18 cellular contexts compared by ENCODE assay signal in the genomic region with DNA sequence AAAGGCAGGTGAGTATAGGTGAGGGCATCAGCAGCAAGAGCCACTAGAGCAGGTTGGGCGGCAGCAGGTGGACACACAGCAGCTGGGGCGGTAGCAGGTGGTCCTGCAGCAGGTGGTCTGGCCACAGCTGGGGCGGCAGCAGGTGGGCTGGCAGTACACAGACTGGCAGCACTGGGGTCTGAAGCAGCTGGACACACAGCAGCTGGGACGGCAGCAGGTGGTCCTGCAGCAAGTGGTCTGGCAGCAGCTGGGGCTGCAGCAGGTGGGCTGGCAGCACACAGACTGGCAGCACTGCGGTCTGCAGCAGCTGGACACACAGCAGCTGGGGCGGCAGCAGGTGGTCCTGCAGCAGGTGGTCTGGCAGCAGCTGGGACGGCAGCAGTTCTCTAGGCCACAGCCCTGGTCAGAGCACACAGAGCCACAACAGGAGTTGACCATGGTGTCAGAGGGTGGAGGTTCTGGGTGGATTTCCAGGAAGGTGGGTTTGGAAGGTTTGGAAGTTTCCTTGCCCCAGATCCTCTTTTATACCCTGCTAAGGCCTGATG. TPM values are rescaled to one million over a fixed set of nuclear protein-coding genes. Genes with fewer than 3 reads are reported as not detected.
DNase-seq lines count a peak whose midpoint lies in the region; ATAC-seq and TF ChIP-seq lines count a peak whose summit lies in the region.
"Had no signal": no experiment of that assay in that cellular context is flagged by ENCODE, and none has a peak within 500 bp of the region (broad histone marks: within the 10 kb centered on the region; RNA-seq: fewer than 3 reads in every experiment).

TSS of gene KRTAP4-2 (minus strand) at position 495 of the 545 bp plus-strand sequence. CDS start at position 438, 57 bp downstream.

- POLR2A ChIA-PET in WTC11 (lab: Charles Lee), result no interaction called here

- H3K27me3 Mint-ChIP-seq in WTC11 (ENCODE audit: low read depth), result no peaks in the 10 kb centered on the region; the same call in 1 of the 2 replicates
- peaks cover 3% of the 10 kb centered on the region for H3K27me3 Mint-ChIP-seq in activated T-helper 2 cell treated with anti-CD3 and anti-CD28 coated beads, Interferon-gamma antibody, Interleukin-2, Interleukin-4, amounts not matched to agents 10 μg/mL and 5 μg/mL and 100 μg/mL, durations not matched to agents 14 hours and 24 hours and 36 hours (ENCODE audit: low read depth)

- no peaks in the 10 kb centered on the region for H3K9me3 Mint-ChIP-seq in WTC11
- no peaks in the 10 kb centered on the region for H3K9me3 Mint-ChIP-seq in stimulated activated effector memory CD8-positive, alpha-beta T cell treated with anti-CD3 and anti-CD28 coated beads, Interleukin-12 subunit alpha, Interleukin-12 subunit beta, amount 100 ng/mL, for 72 hours
- H3K9me3 Mint-ChIP-seq in activated T-helper 2 cell treated with anti-CD3 and anti-CD28 coated beads, Interferon-gamma antibody, Interleukin-2, Interleukin-4, amounts not matched to agents 10 μg/mL and 5 μg/mL and 100 μg/mL, durations not matched to agents 14 hours and 24 hours and 36 hours, result no peaks in the 10 kb centered on the region

- H3K9me3 ChIP-seq in BLaER1 treated with 17β-estradiol and CSF1 and Interleukin-3, amounts not matched to agents 10 nM and 100 nM (replicated peaks in 1 of 11), result peaks cover 0 to 13% (median 0%) of the 10 kb centered on the region in 11 experiments; a peak in 5 of 22 replicates
- no peaks in the 10 kb centered on the region for H3K9me3 ChIP-seq in lower lobe of right lung
- H3K9me3 ChIP-seq: Caco-2, HAP-1, MG63 had no signal

- no peaks in the 10 kb centered on the region for H3K36me3 Mint-ChIP-seq in WTC11
- H3K36me3 Mint-ChIP-seq in stimulated activated effector memory CD8-positive, alpha-beta T cell treated with anti-CD3 and anti-CD28 coated beads, Interleukin-12 subunit alpha, Interleukin-12 subunit beta, amount 100 ng/mL, for 72 hours, result no peaks in the 10 kb centered on the region
- no peaks in the 10 kb centered on the region for H3K36me3 Mint-ChIP-seq in activated T-helper 2 cell treated with anti-CD3 and anti-CD28 coated beads, Interferon-gamma antibody, Interleukin-2, Interleukin-4, amounts not matched to agents 10 μg/mL and 5 μg/mL and 100 μg/mL, durations not matched to agents 14 hours and 24 hours and 36 hours (ENCODE audit: low read depth)

- H3K4me3 ChIP-seq in BLaER1 treated with 17β-estradiol and CSF1 and Interleukin-3, amounts not matched to agents 10 nM and 100 nM, result no peak within 1 kb of the TSS
- H3K4me3 ChIP-seq in lower lobe of right lung, result no peak within 1 kb of the TSS
- H3K4me3 ChIP-seq: HAP-1, MG63 had no signal

- DNase-seq in WTC11 (ENCODE audit: low spot score), result no peak
- peak; percentile 20 for DNase-seq in lower lobe of right lung
- DNase-seq in stimulated activated effector memory CD8-positive, alpha-beta T cell treated with anti-CD3 and anti-CD28 coated beads, Interleukin-12 subunit alpha, Interleukin-12 subunit beta, amount 100 ng/mL, for 72 hours (ENCODE audit: low spot score in 2 of 2), result no peak
- DNase-seq in stimulated activated naive CD8-positive, alpha-beta T cell treated with anti-CD3 and anti-CD28 coated beads, Interleukin-15, Interleukin-2, amounts not matched to agents 100 U/mL and 50 U/mL, for 24 hours, result no peak
- no peak for DNase-seq in mucosa of gallbladder (ENCODE audit: low spot score)
- DNase-seq in caudate nucleus (lab: John Stamatoyannopoulos, UW), result no peak
- DNase-seq in activated T-helper 2 cell treated with anti-CD3 and anti-CD28 coated beads, Interferon-gamma antibody, Interleukin-2, Interleukin-4, amounts not matched to agents 10 μg/mL and 5 μg/mL and 100 μg/mL, durations not matched to agents 14 hours and 24 hours and 36 hours (ENCODE audit: low spot score), result no peak
- DNase-seq: Caco-2, NCI-H1092, NCI-H146, NCI-H2081 treated with DMSO at 0.1 percent for 48 hours, NCI-H510A treated with DMSO at 0.1 percent for 48 hours, NCI-H82 had no signal

- no peak within 1 kb of the TSS for H3K4me3 Mint-ChIP-seq in WTC11
- no peak within 1 kb of the TSS for H3K4me3 Mint-ChIP-seq in stimulated activated effector memory CD8-positive, alpha-beta T cell treated with anti-CD3 and anti-CD28 coated beads, Interleukin-12 subunit alpha, Interleukin-12 subunit beta, amount 100 ng/mL, for 72 hours
- H3K4me3 Mint-ChIP-seq in activated T-helper 2 cell treated with anti-CD3 and anti-CD28 coated beads, Interferon-gamma antibody, Interleukin-2, Interleukin-4, amounts not matched to agents 10 μg/mL and 5 μg/mL and 100 μg/mL, durations not matched to agents 14 hours and 24 hours and 36 hours (ENCODE audit: low read depth), result no peak within 1 kb of the TSS

- peak within 1 kb of the TSS in 3 of 11 experiments; percentile 34 to 60 (median 44); a peak in 5 of 22 replicates for H3K27ac ChIP-seq in BLaER1 treated with 17β-estradiol and CSF1 and Interleukin-3, amounts not matched to agents 10 nM and 100 nM
- H3K27ac ChIP-seq in lower lobe of right lung, result no peak within 1 kb of the TSS
- H3K27ac ChIP-seq in caudate nucleus (ENCODE audit: low read depth, low read length), result no peak within 1 kb of the TSS
- H3K27ac ChIP-seq: KMS-11 had no signal

- no peak within 1 kb of the TSS for H3K27ac Mint-ChIP-seq in WTC11
- H3K27ac Mint-ChIP-seq in stimulated activated effector memory CD8-positive, alpha-beta T cell treated with anti-CD3 and anti-CD28 coated beads, Interleukin-12 subunit alpha, Interleukin-12 subunit beta, amount 100 ng/mL, for 72 hours, result peak within 1 kb of the TSS; percentile 7
- no peak within 1 kb of the TSS for H3K27ac Mint-ChIP-seq in activated T-helper 2 cell treated with anti-CD3 and anti-CD28 coated beads, Interferon-gamma antibody, Interleukin-2, Interleukin-4, amounts not matched to agents 10 μg/mL and 5 μg/mL and 100 μg/mL, durations not matched to agents 14 hours and 24 hours and 36 hours

- no peaks in the 10 kb centered on the region for H3K36me3 ChIP-seq in BLaER1 treated with 17β-estradiol and CSF1 and Interleukin-3, amounts not matched to agents 10 nM and 100 nM
- no peaks in the 10 kb centered on the region for H3K36me3 ChIP-seq in lower lobe of right lung
- H3K36me3 ChIP-seq: HAP-1, MG63 had no signal

- H3K4me1 Mint-ChIP-seq in WTC11, result no peaks in the 10 kb centered on the region
- no peaks in the 10 kb centered on the region for H3K4me1 Mint-ChIP-seq in stimulated activated effector memory CD8-positive, alpha-beta T cell treated with anti-CD3 and anti-CD28 coated beads, Interleukin-12 subunit alpha, Interleukin-12 subunit beta, amount 100 ng/mL, for 72 hours
- H3K4me1 Mint-ChIP-seq in activated T-helper 2 cell treated with anti-CD3 and anti-CD28 coated beads, Interferon-gamma antibody, Interleukin-2, Interleukin-4, amounts not matched to agents 10 μg/mL and 5 μg/mL and 100 μg/mL, durations not matched to agents 14 hours and 24 hours and 36 hours (ENCODE audit: low read depth), result no peaks in the 10 kb centered on the region

- H3K4me1 ChIP-seq in BLaER1 treated with 17β-estradiol and CSF1 and Interleukin-3, amounts not matched to agents 10 nM and 100 nM, result peaks cover 25 to 44% (median 30%) of the 10 kb centered on the region in 10 experiments
- H3K4me1 ChIP-seq in lower lobe of right lung, result no peaks in the 10 kb centered on the region
- H3K4me1 ChIP-seq: HAP-1 had no signal

- peak within 1 kb of the TSS; percentile 74 to 95 (median 91) for H3K4me2 ChIP-seq in BLaER1 treated with 17β-estradiol and CSF1 and Interleukin-3, amounts not matched to agents 10 nM and 100 nM
- H3K4me2 ChIP-seq: KMS-11 had no signal

- TF ChIP-seq CTCF in WTC11 (IDR thresholded peaks at IDR 0.05) (no peak), lower lobe of right lung (IDR thresholded peaks at IDR 0.05) (no peak)

- intact Hi-C loops in lower lobe of right lung (cut with DNase I), result no loop called here
- intact Hi-C loops in activated T-helper 2 cell treated with anti-CD3 and anti-CD28 coated beads, Interferon-gamma antibody, Interleukin-2, Interleukin-4, amounts not matched to agents 10 μg/mL and 5 μg/mL and 100 μg/mL, durations not matched to agents 14 hours and 24 hours and 36 hours (cut with micrococcal nuclease), result no loop called here

- H3K9ac ChIP-seq in BLaER1 treated with 17β-estradiol and CSF1 and Interleukin-3, amounts not matched to agents 10 nM and 100 nM, result no peak within 1 kb of the TSS
- H3K9ac ChIP-seq: KMS-11 had no signal

- no peaks in the 10 kb centered on the region for H4K20me1 ChIP-seq in BLaER1 treated with 17β-estradiol and CSF1 and Interleukin-3, amounts not matched to agents 10 nM and 100 nM

- ATAC-seq in WTC11 (no peak), lower lobe of right lung (no peak)
- no peak for ATAC-seq in stimulated activated effector memory CD8-positive, alpha-beta T cell treated with anti-CD3 and anti-CD28 coated beads, Interleukin-12 subunit alpha, Interleukin-12 subunit beta, amount 100 ng/mL, for 72 hours
- ATAC-seq in stimulated activated naive CD8-positive, alpha-beta T cell treated with anti-CD3 and anti-CD28 coated beads, Interleukin-15, Interleukin-2, amounts not matched to agents 100 U/mL and 50 U/mL, for 24 hours, result no peak

- CTCF ChIA-PET in WTC11 (lab: Charles Lee), result interaction anchor here (1.5 kb wide), 1 partner anchor 315 kb away, joined by 3 read pairs; no protein-coding TSS in a partner anchor

- no peaks in the 10 kb centered on the region; a peak in 1 of 22 replicates for H3K27me3 ChIP-seq in BLaER1 treated with 17β-estradiol and CSF1 and Interleukin-3, amounts not matched to agents 10 nM and 100 nM
- H3K27me3 ChIP-seq in lower lobe of right lung (ENCODE audit: low read depth), result no peaks in the 10 kb centered on the region
- H3K27me3 ChIP-seq: MG63 had no signal

TF ChIP-seq in WTC11, 78 proteins besides CTCF, POLR2A, EP300 and RAD21:
- TF ChIP-seq MAX (CRISPR knock-in tag; IDR thresholded peaks at IDR 0.05), result no peak
- TF ChIP-seq ZNF423 (CRISPR knock-in tag; IDR thresholded peaks at IDR 0.05), result peak; percentile 55; the same call in 1 of the 2 replicates

RNA-seq across cellular contexts. Expression of gene KRTAP4-2, which starts in this region (rescaled TPM):
- total RNA-seq in WTC11 (2021) (not detected in 3 replicates), lower lobe of right lung (not detected), mucosa of gallbladder (not detected)
- total RNA-seq in activated T-helper 2 cell treated with anti-CD3 and anti-CD28 coated beads, Interferon-gamma antibody, Interleukin-2, Interleukin-4, amounts not matched to agents 10 μg/mL and 5 μg/mL and 100 μg/mL, durations not matched to agents 14 hours and 24 hours and 36 hours, result not detected in 2 replicates
- total RNA-seq: Caco-2, SK-MEL-5 had no signal

Comparison
In these comparisons a context has a peak if more than half of its experiments do, and no peak if none do; other contexts are left out.
1. Peak in DNase-seq in lower lobe of right lung; RNA of the gene not detected or under 1 TPM.